ENCODE assay signal across 1 cellular context in the genomic region with DNA sequence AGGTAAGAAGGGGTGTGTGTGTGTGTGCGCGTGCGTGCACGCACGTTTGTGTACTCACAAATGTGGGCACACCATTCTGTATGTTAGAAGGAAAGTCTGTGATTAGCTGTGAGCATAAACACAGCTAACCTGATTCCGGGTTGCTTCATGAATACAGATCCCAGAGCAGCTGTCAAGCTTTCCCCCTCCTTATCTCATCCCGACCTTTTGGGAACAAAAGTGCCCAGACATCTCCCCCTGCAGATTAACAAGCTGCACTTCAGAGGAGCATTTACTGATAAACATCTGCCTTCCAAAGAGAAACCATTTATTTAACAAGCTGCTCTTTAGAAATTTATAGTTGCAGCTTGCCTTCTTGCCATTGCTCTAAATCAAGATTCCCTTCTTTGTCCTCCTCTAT.
A peak's percentile ranks its signal among the peaks of the same experiment; 100 is the strongest.
TF ChIP-seq lines count a peak whose summit lies in the region.

No MANE protein-coding gene starts in this region.

TF ChIP-seq in K562, 482 proteins besides CTCF, POLR2A, EP300 and RAD21 (continued from another document and continues in another):
- TF ChIP-seq, protein P1, sequence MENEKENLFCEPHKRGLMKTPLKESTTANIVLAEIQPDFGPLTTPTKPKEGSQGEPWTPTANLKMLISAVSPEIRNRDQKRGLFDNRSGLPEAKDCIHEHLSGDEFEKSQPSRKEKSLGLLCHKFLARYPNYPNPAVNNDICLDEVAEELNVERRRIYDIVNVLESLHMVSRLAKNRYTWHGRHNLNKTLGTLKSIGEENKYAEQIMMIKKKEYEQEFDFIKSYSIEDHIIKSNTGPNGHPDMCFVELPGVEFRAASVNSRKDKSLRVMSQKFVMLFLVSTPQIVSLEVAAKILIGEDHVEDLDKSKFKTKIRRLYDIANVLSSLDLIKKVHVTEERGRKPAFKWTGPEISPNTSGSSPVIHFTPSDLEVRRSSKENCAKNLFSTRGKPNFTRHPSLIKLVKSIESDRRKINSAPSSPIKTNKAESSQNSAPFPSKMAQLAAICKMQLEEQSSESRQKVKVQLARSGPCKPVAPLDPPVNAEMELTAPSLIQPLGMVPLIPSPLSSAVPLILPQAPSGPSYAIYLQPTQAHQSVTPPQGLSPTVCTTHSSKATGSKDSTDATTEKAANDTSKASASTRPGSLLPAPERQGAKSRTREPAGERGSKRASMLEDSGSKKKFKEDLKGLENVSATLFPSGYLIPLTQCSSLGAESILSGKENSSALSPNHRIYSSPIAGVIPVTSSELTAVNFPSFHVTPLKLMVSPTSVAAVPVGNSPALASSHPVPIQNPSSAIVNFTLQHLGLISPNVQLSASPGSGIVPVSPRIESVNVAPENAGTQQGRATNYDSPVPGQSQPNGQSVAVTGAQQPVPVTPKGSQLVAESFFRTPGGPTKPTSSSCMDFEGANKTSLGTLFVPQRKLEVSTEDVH (IDR thresholded peaks at IDR 0.05; ENCODE audit: low read depth, partially characterized antibody) = no peak
- TF ChIP-seq NCOR1 (IDR thresholded peaks at IDR 0.05) (peak; percentile 62), MYC (IDR thresholded peaks at IDR 0.05; ENCODE audit: low read depth, low read length) (no peak), MYC (CRISPR knock-in tag; IDR thresholded peaks at IDR 0.05; ENCODE audit: borderline replicate concordance, low read depth) (no peak), LEF1 (IDR thresholded peaks at IDR 0.05) (no peak), NR2C2 (CRISPR knock-in tag; IDR thresholded peaks at IDR 0.05) (no peak), NR2C2 (tag; IDR thresholded peaks at IDR 0.05) (no peak), ZNF41 (CRISPR knock-in tag; conservative IDR thresholded peaks at IDR 0.05) (0 out of 2 replicates have a peak, but pooled peaks have one; percentile 21), PHF21A (IDR thresholded peaks at IDR 0.05; ENCODE audit: borderline replicate concordance, low read depth) (no peak), CCNT2 (IDR thresholded peaks at IDR 0.05; ENCODE audit: borderline replicate concordance, extremely low read depth, insufficient read length, low read depth, low read length) (peak; percentile 40), FOXM1 (IDR thresholded peaks at IDR 0.05; ENCODE audit: low read depth) (no peak), FOXM1 (CRISPR knock-in tag; IDR thresholded peaks at IDR 0.05; ENCODE audit: low read depth) (no peak), MTA3 (IDR thresholded peaks at IDR 0.05; ENCODE audit: borderline replicate concordance) (no peak), RUNX1 (IDR thresholded peaks at IDR 0.05; ENCODE audit: low read depth) (no peak), SIRT6 (IDR thresholded peaks at IDR 0.05; ENCODE audit: low read depth, low read length) (no peak), DPF2 (IDR thresholded peaks at IDR 0.05) (0 out of 2 replicates have a peak, but pooled peaks have one; percentile 38), TAF7 (tag; IDR thresholded peaks at IDR 0.05) (no peak), ZFP1 (CRISPR knock-in tag; IDR thresholded peaks at IDR 0.05) (0 out of 2 replicates have a peak, but pooled peaks have one; percentile 6), NONO (IDR thresholded peaks at IDR 0.05; ENCODE audit: low read depth in 2 of 2, low read length in 1 of 2) (no peak), ZKSCAN8 (CRISPR knock-in tag; IDR thresholded peaks at IDR 0.05) (no peak), ZNF212 (CRISPR knock-in tag; IDR thresholded peaks at IDR 0.05) (no peak), MTA2 (IDR thresholded peaks at IDR 0.05; ENCODE audit: low read depth) (peak; percentile 45; the same call in 1 of the 2 replicates), NR2F6 (CRISPR knock-in tag; IDR thresholded peaks at IDR 0.05) (no peak), CBX2 (IDR thresholded peaks at IDR 0.05; ENCODE audit: insufficient read depth, low read length, poor library complexity, severe bottlenecking) (no peak), HNRNPK (IDR thresholded peaks at IDR 0.05; ENCODE audit: low read depth, low read length, poor library complexity, severe bottlenecking) (no peak), SAFB (IDR thresholded peaks at IDR 0.05; ENCODE audit: borderline replicate concordance, low read depth, low read length) (no peak), ZSCAN32 (CRISPR knock-in tag; IDR thresholded peaks at IDR 0.05) (no peak), RBM14 (IDR thresholded peaks at IDR 0.05; ENCODE audit: borderline replicate concordance, insufficient read depth, low read depth, low read length) (no peak), MAFG (tag; conservative IDR thresholded peaks at IDR 0.05) (no peak), ZEB2 (IDR thresholded peaks at IDR 0.05) (no peak), JUND (IDR thresholded peaks at IDR 0.05; ENCODE audit: borderline replicate concordance, low read depth, low read length) (0 out of 2 replicates have a peak, but pooled peaks have one; percentile 18), JUND (tag; IDR thresholded peaks at IDR 0.05; ENCODE audit: borderline replicate concordance, low read depth, low read length) (peak; percentile 42; the same call in 1 of the 3 replicates), SREBF2 (CRISPR knock-in tag; IDR thresholded peaks at IDR 0.05) (no peak), TEAD1 (CRISPR knock-in tag; IDR thresholded peaks at IDR 0.05) (no peak)
- TF ChIP-seq, protein P2, sequence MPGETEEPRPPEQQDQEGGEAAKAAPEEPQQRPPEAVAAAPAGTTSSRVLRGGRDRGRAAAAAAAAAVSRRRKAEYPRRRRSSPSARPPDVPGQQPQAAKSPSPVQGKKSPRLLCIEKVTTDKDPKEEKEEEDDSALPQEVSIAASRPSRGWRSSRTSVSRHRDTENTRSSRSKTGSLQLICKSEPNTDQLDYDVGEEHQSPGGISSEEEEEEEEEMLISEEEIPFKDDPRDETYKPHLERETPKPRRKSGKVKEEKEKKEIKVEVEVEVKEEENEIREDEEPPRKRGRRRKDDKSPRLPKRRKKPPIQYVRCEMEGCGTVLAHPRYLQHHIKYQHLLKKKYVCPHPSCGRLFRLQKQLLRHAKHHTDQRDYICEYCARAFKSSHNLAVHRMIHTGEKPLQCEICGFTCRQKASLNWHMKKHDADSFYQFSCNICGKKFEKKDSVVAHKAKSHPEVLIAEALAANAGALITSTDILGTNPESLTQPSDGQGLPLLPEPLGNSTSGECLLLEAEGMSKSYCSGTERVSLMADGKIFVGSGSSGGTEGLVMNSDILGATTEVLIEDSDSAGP (CRISPR knock-in tag; IDR thresholded peaks at IDR 0.05) = no peak
- TF ChIP-seq, protein P3, sequence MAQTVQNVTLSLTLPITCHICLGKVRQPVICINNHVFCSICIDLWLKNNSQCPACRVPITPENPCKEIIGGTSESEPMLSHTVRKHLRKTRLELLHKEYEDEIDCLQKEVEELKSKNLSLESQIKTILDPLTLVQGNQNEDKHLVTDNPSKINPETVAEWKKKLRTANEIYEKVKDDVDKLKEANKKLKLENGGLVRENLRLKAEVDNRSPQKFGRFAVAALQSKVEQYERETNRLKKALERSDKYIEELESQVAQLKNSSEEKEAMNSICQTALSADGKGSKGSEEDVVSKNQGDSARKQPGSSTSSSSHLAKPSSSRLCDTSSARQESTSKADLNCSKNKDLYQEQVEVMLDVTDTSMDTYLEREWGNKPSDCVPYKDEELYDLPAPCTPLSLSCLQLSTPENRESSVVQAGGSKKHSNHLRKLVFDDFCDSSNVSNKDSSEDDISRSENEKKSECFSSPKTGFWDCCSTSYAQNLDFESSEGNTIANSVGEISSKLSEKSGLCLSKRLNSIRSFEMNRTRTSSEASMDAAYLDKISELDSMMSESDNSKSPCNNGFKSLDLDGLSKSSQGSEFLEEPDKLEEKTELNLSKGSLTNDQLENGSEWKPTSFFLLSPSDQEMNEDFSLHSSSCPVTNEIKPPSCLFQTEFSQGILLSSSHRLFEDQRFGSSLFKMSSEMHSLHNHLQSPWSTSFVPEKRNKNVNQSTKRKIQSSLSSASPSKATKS (CRISPR knock-in tag; IDR thresholded peaks at IDR 0.05) = no peak
- TF ChIP-seq, protein P4, sequence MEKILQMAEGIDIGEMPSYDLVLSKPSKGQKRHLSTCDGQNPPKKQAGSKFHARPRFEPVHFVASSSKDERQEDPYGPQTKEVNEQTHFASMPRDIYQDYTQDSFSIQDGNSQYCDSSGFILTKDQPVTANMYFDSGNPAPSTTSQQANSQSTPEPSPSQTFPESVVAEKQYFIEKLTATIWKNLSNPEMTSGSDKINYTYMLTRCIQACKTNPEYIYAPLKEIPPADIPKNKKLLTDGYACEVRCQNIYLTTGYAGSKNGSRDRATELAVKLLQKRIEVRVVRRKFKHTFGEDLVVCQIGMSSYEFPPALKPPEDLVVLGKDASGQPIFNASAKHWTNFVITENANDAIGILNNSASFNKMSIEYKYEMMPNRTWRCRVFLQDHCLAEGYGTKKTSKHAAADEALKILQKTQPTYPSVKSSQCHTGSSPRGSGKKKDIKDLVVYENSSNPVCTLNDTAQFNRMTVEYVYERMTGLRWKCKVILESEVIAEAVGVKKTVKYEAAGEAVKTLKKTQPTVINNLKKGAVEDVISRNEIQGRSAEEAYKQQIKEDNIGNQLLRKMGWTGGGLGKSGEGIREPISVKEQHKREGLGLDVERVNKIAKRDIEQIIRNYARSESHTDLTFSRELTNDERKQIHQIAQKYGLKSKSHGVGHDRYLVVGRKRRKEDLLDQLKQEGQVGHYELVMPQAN (IDR thresholded peaks at IDR 0.05; ENCODE audit: borderline replicate concordance) = no peak
- TF ChIP-seq, protein P5, sequence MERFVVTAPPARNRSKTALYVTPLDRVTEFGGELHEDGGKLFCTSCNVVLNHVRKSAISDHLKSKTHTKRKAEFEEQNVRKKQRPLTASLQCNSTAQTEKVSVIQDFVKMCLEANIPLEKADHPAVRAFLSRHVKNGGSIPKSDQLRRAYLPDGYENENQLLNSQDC (CRISPR knock-in tag; IDR thresholded peaks at IDR 0.05) = no peak
- TF ChIP-seq, protein P6, sequence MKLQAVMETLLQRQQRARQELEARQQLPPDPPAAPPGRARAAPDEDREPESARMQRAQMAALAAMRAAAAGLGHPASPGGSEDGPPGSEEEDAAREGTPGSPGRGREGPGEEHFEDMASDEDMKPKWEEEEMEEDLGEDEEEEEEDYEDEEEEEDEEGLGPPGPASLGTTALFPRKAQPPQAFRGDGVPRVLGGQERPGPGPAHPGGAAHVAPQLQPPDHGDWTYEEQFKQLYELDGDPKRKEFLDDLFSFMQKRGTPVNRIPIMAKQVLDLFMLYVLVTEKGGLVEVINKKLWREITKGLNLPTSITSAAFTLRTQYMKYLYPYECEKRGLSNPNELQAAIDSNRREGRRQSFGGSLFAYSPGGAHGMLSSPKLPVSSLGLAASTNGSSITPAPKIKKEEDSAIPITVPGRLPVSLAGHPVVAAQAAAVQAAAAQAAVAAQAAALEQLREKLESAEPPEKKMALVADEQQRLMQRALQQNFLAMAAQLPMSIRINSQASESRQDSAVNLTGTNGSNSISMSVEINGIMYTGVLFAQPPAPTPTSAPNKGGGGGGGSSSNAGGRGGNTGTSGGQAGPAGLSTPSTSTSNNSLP (IDR thresholded peaks at IDR 0.05; ENCODE audit: borderline replicate concordance, low read depth, low read length) = no peak
- TF ChIP-seq, protein P7, sequence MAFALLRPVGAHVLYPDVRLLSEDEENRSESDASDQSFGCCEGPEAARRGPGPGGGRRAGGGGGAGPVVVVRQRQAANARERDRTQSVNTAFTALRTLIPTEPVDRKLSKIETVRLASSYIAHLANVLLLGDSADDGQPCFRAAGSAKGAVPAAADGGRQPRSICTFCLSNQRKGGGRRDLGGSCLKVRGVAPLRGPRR (CRISPR knock-in tag; IDR thresholded peaks at IDR 0.05) = no peak
- TF ChIP-seq, protein P8, sequence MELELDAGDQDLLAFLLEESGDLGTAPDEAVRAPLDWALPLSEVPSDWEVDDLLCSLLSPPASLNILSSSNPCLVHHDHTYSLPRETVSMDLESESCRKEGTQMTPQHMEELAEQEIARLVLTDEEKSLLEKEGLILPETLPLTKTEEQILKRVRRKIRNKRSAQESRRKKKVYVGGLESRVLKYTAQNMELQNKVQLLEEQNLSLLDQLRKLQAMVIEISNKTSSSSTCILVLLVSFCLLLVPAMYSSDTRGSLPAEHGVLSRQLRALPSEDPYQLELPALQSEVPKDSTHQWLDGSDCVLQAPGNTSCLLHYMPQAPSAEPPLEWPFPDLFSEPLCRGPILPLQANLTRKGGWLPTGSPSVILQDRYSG (tag; conservative IDR thresholded peaks at IDR 0.05; ENCODE audit: low read depth) = no peak
- TF ChIP-seq, protein P9, sequence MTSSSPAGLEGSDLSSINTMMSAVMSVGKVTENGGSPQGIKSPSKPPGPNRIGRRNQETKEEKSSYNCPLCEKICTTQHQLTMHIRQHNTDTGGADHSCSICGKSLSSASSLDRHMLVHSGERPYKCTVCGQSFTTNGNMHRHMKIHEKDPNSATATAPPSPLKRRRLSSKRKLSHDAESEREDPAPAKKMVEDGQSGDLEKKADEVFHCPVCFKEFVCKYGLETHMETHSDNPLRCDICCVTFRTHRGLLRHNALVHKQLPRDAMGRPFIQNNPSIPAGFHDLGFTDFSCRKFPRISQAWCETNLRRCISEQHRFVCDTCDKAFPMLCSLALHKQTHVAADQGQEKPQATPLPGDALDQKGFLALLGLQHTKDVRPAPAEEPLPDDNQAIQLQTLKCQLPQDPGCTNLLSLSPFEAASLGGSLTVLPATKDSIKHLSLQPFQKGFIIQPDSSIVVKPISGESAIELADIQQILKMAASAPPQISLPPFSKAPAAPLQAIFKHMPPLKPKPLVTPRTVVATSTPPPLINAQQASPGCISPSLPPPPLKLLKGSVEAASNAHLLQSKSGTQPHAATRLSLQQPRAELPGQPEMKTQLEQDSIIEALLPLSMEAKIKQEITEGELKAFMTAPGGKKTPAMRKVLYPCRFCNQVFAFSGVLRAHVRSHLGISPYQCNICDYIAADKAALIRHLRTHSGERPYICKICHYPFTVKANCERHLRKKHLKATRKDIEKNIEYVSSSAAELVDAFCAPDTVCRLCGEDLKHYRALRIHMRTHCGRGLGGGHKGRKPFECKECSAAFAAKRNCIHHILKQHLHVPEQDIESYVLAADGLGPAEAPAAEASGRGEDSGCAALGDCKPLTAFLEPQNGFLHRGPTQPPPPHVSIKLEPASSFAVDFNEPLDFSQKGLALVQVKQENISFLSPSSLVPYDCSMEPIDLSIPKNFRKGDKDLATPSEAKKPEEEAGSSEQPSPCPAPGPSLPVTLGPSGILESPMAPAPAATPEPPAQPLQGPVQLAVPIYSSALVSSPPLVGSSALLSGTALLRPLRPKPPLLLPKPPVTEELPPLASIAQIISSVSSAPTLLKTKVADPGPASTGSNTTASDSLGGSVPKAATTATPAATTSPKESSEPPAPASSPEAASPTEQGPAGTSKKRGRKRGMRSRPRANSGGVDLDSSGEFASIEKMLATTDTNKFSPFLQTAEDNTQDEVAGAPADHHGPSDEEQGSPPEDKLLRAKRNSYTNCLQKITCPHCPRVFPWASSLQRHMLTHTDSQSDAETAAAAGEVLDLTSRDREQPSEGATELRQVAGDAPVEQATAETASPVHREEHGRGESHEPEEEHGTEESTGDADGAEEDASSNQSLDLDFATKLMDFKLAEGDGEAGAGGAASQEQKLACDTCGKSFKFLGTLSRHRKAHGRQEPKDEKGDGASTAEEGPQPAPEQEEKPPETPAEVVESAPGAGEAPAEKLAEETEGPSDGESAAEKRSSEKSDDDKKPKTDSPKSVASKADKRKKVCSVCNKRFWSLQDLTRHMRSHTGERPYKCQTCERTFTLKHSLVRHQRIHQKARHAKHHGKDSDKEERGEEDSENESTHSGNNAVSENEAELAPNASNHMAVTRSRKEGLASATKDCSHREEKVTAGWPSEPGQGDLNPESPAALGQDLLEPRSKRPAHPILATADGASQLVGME (CRISPR knock-in tag; IDR thresholded peaks at IDR 0.05) = no peak
- TF ChIP-seq, protein P10, sequence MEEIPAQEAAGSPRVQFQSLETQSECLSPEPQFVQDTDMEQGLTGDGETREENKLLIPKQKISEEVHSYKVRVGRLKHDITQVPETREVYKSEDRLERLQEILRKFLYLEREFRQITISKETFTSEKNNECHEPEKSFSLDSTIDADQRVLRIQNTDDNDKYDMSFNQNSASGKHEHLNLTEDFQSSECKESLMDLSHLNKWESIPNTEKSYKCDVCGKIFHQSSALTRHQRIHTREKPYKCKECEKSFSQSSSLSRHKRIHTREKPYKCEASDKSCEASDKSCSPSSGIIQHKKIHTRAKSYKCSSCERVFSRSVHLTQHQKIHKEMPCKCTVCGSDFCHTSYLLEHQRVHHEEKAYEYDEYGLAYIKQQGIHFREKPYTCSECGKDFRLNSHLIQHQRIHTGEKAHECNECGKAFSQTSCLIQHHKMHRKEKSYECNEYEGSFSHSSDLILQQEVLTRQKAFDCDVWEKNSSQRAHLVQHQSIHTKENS (CRISPR knock-in tag; IDR thresholded peaks at IDR 0.05) = no peak
